24 cellular contexts compared by ENCODE assay signal in the genomic region with DNA sequence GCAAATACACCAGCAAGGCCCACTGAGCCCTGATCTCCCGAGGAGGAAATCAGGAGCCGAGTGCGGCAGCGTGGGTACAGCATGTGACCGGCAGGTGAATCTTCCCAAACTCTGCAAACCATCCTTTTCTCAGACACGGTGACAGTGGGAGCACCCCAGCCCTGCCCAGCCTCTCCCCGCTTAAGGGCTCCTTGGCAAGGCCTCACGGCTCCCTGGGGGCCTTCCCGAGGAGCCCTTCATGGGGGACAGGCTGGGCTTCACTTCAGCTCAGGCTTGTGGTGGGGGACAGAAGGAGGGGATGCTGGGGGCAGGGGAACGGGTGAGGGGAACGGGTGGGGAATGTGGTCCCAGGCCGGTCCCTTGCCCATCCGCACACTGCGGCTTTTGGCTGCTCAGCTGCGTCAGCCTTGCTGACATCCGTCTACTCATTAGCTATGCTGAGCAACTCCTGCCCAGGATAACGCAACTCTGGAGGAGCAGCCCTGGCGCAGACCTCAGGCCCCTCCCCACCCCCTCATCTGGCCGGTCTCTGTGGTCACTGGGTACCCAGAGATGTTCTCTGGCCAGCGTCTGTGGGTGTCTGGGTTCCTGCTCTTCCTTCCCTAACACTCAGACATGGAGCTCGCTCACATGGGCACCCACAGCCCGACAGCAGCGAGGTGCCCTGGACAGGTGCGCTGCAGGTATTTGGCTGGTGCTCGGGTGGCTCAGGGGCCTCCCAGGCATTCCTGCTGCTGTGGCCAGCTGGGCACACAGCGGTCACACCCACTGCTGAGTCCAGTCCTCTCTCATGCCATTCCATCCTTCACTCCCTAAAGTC. TPM values are rescaled to one million over a fixed set of nuclear protein-coding genes. Genes with fewer than 3 reads are reported as not detected.
A peak's percentile ranks its signal among the peaks of the same experiment; 100 is the strongest.
DNase-seq lines count a peak whose midpoint lies in the region; ATAC-seq, FAIRE-seq and TF ChIP-seq lines count a peak whose summit lies in the region.
"Had no signal": no experiment of that assay in that cellular context is flagged by ENCODE, and none has a peak within 500 bp of the region (broad histone marks: within the 10 kb centered on the region; RNA-seq: fewer than 3 reads in every experiment).

No MANE protein-coding gene starts in this region.

- WGBS in aorta, 2 donors: 89 to 90% methylated on average over 26 of the region's 26 CpGs

- H3K27me3 ChIP-seq in right atrium auricular region (no peaks in the 10 kb centered on the region), aorta (ENCODE audit: control insufficient read depth in 1 of 2, insufficient read depth in 2 of 2, low read length in 1 of 2) (no peaks in the 10 kb centered on the region)
- H3K27me3 ChIP-seq: BLaER1 treated with 17β-estradiol and CSF1 and Interleukin-3, amounts not matched to agents 10 nM and 100 nM had no signal

- H3K9me3 ChIP-seq in right atrium auricular region: no peaks in the 10 kb centered on the region
- no peaks in the 10 kb centered on the region for H3K9me3 ChIP-seq in kidney (ENCODE audit: control insufficient read depth in 1 of 2, low read length in 2 of 2)
- no peaks in the 10 kb centered on the region for H3K9me3 ChIP-seq in aorta (ENCODE audit: control insufficient read depth, low read length)
- H3K9me3 ChIP-seq: A549; BLaER1 treated with 17β-estradiol and CSF1 and Interleukin-3, amounts not matched to agents 10 nM and 100 nM; Caco-2 had no signal

- H3K4me3 ChIP-seq in right atrium auricular region (no peak overlapping the region), kidney (ENCODE audit: low read length in 2 of 2) (no peak overlapping the region), aorta (ENCODE audit: low read length in 2 of 2) (no peak overlapping the region)
- H3K4me3 ChIP-seq: A549; BLaER1 treated with 17β-estradiol and CSF1 and Interleukin-3, amounts not matched to agents 10 nM and 100 nM had no signal

- H3K27ac ChIP-seq in right atrium auricular region (no peak overlapping the region), kidney (ENCODE audit: low read depth in 2 of 2, low read length in 2 of 2) (no peak overlapping the region), aorta (ENCODE audit: low read depth in 1 of 2, low read length in 2 of 2) (no peak overlapping the region)
- H3K27ac ChIP-seq: 22Rv1; A549; BLaER1 treated with 17β-estradiol and CSF1 and Interleukin-3, amounts not matched to agents 10 nM and 100 nM; C4-2B had no signal

- TF ChIP-seq CTCF in right atrium auricular region (IDR thresholded peaks at IDR 0.05) (no peak), kidney (IDR thresholded peaks at IDR 0.05; ENCODE audit: borderline replicate concordance, extremely low read depth, insufficient read depth) (no peak), nephron progenitor cell (IDR thresholded peaks at IDR 0.05) (no peak)

- no peak for FAIRE-seq in kidney (lab: Jason Lieb, UNC)
- FAIRE-seq: A549, D721Med, G401.6, GM12891, GM19239 had no signal

- no peak for ATAC-seq in Right ventricle myocardium inferior
- no peak for ATAC-seq in aorta (ENCODE audit: low FRiP score)
- no peak for ATAC-seq in GM19395 (IDR thresholded peaks at IDR 0.05; ENCODE audit: unreplicated experiment)
- ATAC-seq: A549; CD8-positive, alpha-beta T cell had no signal

- no peaks in the 10 kb centered on the region for H3K36me3 Mint-ChIP-seq in nephron progenitor cell (ENCODE audit: low read depth)
- H3K36me3 Mint-ChIP-seq in activated naive CD4-positive, alpha-beta T cell treated with anti-CD3 and anti-CD28 coated beads, Interleukin-2, amount 10 ng/mL, durations not matched to agents 7 days and 5 days: no peaks in the 10 kb centered on the region
- H3K36me3 Mint-ChIP-seq: CD8-positive, alpha-beta T cell had no signal

- H3K4me3 Mint-ChIP-seq in nephron progenitor cell: no peak overlapping the region
- no peak overlapping the region for H3K4me3 Mint-ChIP-seq in activated naive CD4-positive, alpha-beta T cell treated with anti-CD3 and anti-CD28 coated beads, Interleukin-2, amount 10 ng/mL, durations not matched to agents 7 days and 5 days
- H3K4me3 Mint-ChIP-seq: B cell; CD4-positive, alpha-beta T cell; CD8-positive, alpha-beta T cell had no signal

- intact Hi-C loops in Right ventricle myocardium inferior (cut with DNase I) (no loop called here), kidney (cut with DNase I) (no loop called here), aorta (cut with DNase I) (no loop called here)

- DNase-seq in Right ventricle myocardium inferior (ENCODE audit: missing footprints) (peak; percentile 60), right atrium auricular region (ENCODE audit: low spot score) (no peak), kidney (peak; percentile 50), nephron progenitor cell (no peak), aorta (peak; percentile 24 to 71), NCI-H1417 treated with DMSO at 0.1 percent for 48 hours (lab: John Stamatoyannopoulos, UW) (no peak)
- no peak for DNase-seq in activated naive CD4-positive, alpha-beta T cell treated with anti-CD3 and anti-CD28 coated beads, Interleukin-2, amount 10 ng/mL, durations not matched to agents 7 days and 5 days
- DNase-seq: AML-193; Caco-2; Calu3; CD4-positive, alpha-beta T cell; CD8-positive, alpha-beta T cell; DMS79 treated with DMSO at 0.1 percent for 48 hours; GF-D8 had no signal

- CTCF ChIA-PET in activated naive CD4-positive, alpha-beta T cell treated with anti-CD3 and anti-CD28 coated beads, Interleukin-2, amount 10 ng/mL, durations not matched to agents 7 days and 5 days (lab: Charles Lee): interaction anchor here (1.0 kb wide), 1 partner anchor 20 kb away, joined by 3 read pairs; no protein-coding TSS in a partner anchor

- H3K4me1 Mint-ChIP-seq in nephron progenitor cell: peaks cover 36% of the 10 kb centered on the region
- peaks cover 6% of the 10 kb centered on the region for H3K4me1 Mint-ChIP-seq in activated naive CD4-positive, alpha-beta T cell treated with anti-CD3 and anti-CD28 coated beads, Interleukin-2, amount 10 ng/mL, durations not matched to agents 7 days and 5 days

- H3K4me1 ChIP-seq in right atrium auricular region (no peaks in the 10 kb centered on the region), kidney (ENCODE audit: control insufficient read depth in 1 of 2, insufficient read depth in 1 of 2, low read depth in 1 of 2, low read length in 2 of 2) (no peaks in the 10 kb centered on the region), aorta (ENCODE audit: control insufficient read depth in 1 of 2, insufficient read depth in 2 of 2, low read length in 2 of 2) (no peaks in the 10 kb centered on the region)
- H3K4me1 ChIP-seq: A549, Caco-2 had no signal

- no peaks in the 10 kb centered on the region for H3K9me3 Mint-ChIP-seq in nephron progenitor cell
- H3K9me3 Mint-ChIP-seq in activated naive CD4-positive, alpha-beta T cell treated with anti-CD3 and anti-CD28 coated beads, Interleukin-2, amount 10 ng/mL, durations not matched to agents 7 days and 5 days: no peaks in the 10 kb centered on the region
- H3K9me3 Mint-ChIP-seq: CD4-positive, alpha-beta T cell; CD8-positive, alpha-beta T cell had no signal

- peak overlapping the region; percentile 25 for H3K27ac Mint-ChIP-seq in nephron progenitor cell
- H3K27ac Mint-ChIP-seq in activated naive CD4-positive, alpha-beta T cell treated with anti-CD3 and anti-CD28 coated beads, Interleukin-2, amount 10 ng/mL, durations not matched to agents 7 days and 5 days: no peak overlapping the region
- H3K27ac Mint-ChIP-seq: B cell; CD4-positive, alpha-beta T cell; CD8-positive, alpha-beta T cell had no signal

- H3K27me3 Mint-ChIP-seq in nephron progenitor cell (ENCODE audit: low read depth, poor library complexity): peaks cover 11% of the 10 kb centered on the region
- H3K27me3 Mint-ChIP-seq in activated naive CD4-positive, alpha-beta T cell treated with anti-CD3 and anti-CD28 coated beads, Interleukin-2, amount 10 ng/mL, durations not matched to agents 7 days and 5 days: peaks cover 16% of the 10 kb centered on the region
- H3K27me3 Mint-ChIP-seq: CD4-positive, alpha-beta T cell had no signal

- H3K9ac ChIP-seq in kidney (ENCODE audit: low read length in 2 of 2): no peak overlapping the region
- H3K9ac ChIP-seq: BLaER1 treated with 17β-estradiol and CSF1 and Interleukin-3, amounts not matched to agents 10 nM and 100 nM had no signal

- H3K36me3 ChIP-seq in right atrium auricular region (no peaks in the 10 kb centered on the region), kidney (ENCODE audit: control insufficient read depth in 1 of 2, insufficient read depth in 2 of 2, low read length in 2 of 2) (no peaks in the 10 kb centered on the region), aorta (ENCODE audit: control insufficient read depth in 1 of 2, insufficient read depth in 2 of 2, low read length in 1 of 2) (no peaks in the 10 kb centered on the region)
- H3K36me3 ChIP-seq: BLaER1 treated with 17β-estradiol and CSF1 and Interleukin-3, amounts not matched to agents 10 nM and 100 nM had no signal

RNA-seq across cellular contexts. Expression of a gene that starts 22.0 kb away (rescaled TPM):
- total RNA-seq in Right ventricle myocardium inferior (13.2 TPM), right atrium auricular region (10 to 100 TPM; 11.4 to 15.1 TPM), kidney (26.3 TPM), aorta (10 to 100 TPM; 13.1 to 16.4 TPM)
- polyA plus RNA-seq in kidney (ENCODE audit: insufficient read depth, low read depth, low replicate concordance) (11.5 TPM), aorta (10 to 100 TPM; 12.2 to 13.6 TPM)

RNA-seq across cellular contexts. Expression of a gene that starts 57.6 kb away (rescaled TPM):
- 136 TPM for total RNA-seq in Right ventricle myocardium inferior
- 100 to 1,000 TPM; 182 to 241 TPM for total RNA-seq in right atrium auricular region
- total RNA-seq in kidney: 134 TPM
- polyA plus RNA-seq in kidney (ENCODE audit: insufficient read depth, low read depth, low replicate concordance): 173 TPM
- total RNA-seq in aorta: 100 to 1,000 TPM in 1 of 2 donors, 10 to 100 TPM in 1; 88.7 to 120 TPM
- 100 to 1,000 TPM; 287 to 311 TPM for polyA plus RNA-seq in aorta

Comparison
In these comparisons a context has a peak if more than half of its experiments do, and no peak if none do; other contexts are left out.
1. DNase-seq: peak in Right ventricle myocardium inferior (single experiment), kidney (single experiment) and aorta (2 of 2); none in right atrium auricular region (single experiment), nephron progenitor cell (single experiment), activated naive CD4-positive, alpha-beta T cell treated with anti-CD3 and anti-CD28 coated beads, Interleukin-2, amount 10 ng/mL, durations not matched to agents 7 days and 5 days (single experiment) and NCI-H1417 treated with DMSO at 0.1 percent for 48 hours (single experiment).